ENCODE assay signal across 15 cellular contexts in genomic region chr3:135448520-135448919, GRCh38.
"Had no signal": no experiment of that assay in that cellular context is flagged by ENCODE, and none has a peak within 500 bp of the region (broad histone marks: within the 10 kb centered on the region; RNA-seq: fewer than 3 reads in every experiment).

No MANE protein-coding gene starts in this region.

- H3K36me3 ChIP-seq: esophagus squamous epithelium, gastroesophageal sphincter, spleen had no signal

- DNase-seq: effector memory CD8-positive, alpha-beta T cell; esophagus squamous epithelium; foreskin fibroblast; glutamatergic neuron; islet precursor cell; mammary epithelial cell; naive thymus-derived CD4-positive, alpha-beta T cell; posterior cingulate gyrus; spleen; stimulated activated CD4-positive, alpha-beta T cell treated with anti-CD3 and anti-CD28 coated beads, Interleukin-15, amount 100 ng/mL, for 24 hours; stimulated activated CD4-positive, alpha-beta T cell treated with anti-CD3 and anti-CD28 coated beads, Interleukin-1b, Interleukin-23, amount 100 ng/mL, for 48 hours; stimulated activated CD4-positive, alpha-beta T cell treated with anti-CD3 and anti-CD28 coated beads, Interleukin-4, amount 100 ng/mL, for 24 hours; trophoblast cell had no signal

- H3K9me3 ChIP-seq: esophagus squamous epithelium, gastroesophageal sphincter, spleen had no signal

- H3K27me3 ChIP-seq: esophagus squamous epithelium, spleen had no signal

- H3K4me3 ChIP-seq: esophagus squamous epithelium, gastroesophageal sphincter, spleen had no signal

- H3K4me1 ChIP-seq: esophagus squamous epithelium, gastroesophageal sphincter, spleen had no signal

- H3K27ac ChIP-seq: epithelial cell of prostate, esophagus squamous epithelium, gastroesophageal sphincter, spleen had no signal
